Comparison of ENCODE assay signal across 8 cellular contexts in the genomic region with DNA sequence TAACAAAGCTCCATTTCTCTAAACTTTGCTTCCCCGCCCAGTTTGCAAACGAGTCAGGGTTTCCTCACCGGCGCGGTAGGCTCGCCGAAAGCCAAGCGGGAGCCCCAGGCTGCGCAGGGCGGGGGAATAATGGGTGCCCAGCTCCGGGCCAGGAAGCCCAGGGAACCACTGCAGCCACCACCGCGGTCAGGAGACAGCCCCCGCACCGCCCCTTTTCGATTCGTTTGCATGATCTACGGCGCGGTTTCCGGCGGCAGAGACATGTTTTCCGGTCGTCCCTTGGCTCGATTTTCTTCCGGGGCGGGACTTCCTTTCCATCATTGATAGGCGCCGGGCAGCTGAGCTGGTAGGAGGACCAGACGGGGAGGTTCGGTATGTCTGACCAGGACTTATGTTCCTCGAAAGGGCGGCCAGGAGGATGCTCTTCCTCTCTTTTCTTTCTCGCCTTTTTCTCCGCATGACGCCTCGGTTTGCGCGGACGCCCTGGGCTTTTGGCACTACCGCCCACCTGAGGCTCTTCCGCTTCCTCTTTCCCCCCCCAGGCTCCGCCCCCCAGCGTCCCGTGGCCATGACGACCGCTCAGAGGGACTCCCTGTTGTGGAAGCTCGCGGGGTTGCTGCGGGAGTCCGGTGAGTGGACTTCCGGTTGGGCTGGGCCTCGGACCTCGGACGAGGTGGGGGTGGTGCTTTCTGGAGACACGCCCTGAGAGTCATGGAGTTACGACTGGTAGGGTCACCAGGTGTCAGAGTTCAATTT.
DNase-seq lines count a peak whose midpoint lies in the region; ATAC-seq lines count a peak whose summit lies in the region.

TSS of gene STK11IP (plus strand) at position 306 of the 756 bp plus-strand sequence. CDS start at position 569, 263 bp downstream.

- DNase-seq in NCI-H748 (lab: John Stamatoyannopoulos, UW; ENCODE audit: unreplicated experiment) (peak; percentile 98), dedifferentiated amniotic fluid mesenchymal stem cell (ENCODE audit: extremely low spot score) (peak; percentile 96), left kidney (ENCODE audit: low read depth, low spot score) (peak; percentile 99)
- peak; percentile 85 for DNase-seq in activated CD4-positive, alpha-beta T cell treated with anti-CD3 and anti-CD28 coated beads, Interleukin-2, amount 50 U/mL, for 1 hour
- DNase-seq in stimulated activated CD4-positive, alpha-beta T cell treated with anti-CD3 and anti-CD28 coated beads, Interleukin-2, amount 100 ng/mL, for 24 hours = peak; percentile 92 to 94

- peak within 1 kb of the TSS; percentile 63 to 82 (median 72) for H3K4me3 ChIP-seq in BLaER1 treated with 17β-estradiol and CSF1 and Interleukin-3, amounts not matched to agents 10 nM and 100 nM

- peak within 1 kb of the TSS; percentile 84 to 96 (median 92) for H3K4me2 ChIP-seq in BLaER1 treated with 17β-estradiol and CSF1 and Interleukin-3, amounts not matched to agents 10 nM and 100 nM

- H3K4me1 ChIP-seq in BLaER1 treated with 17β-estradiol and CSF1 and Interleukin-3, amounts not matched to agents 10 nM and 100 nM = peaks cover 18 to 30% (median 22%) of the 10 kb centered on the region in 10 experiments

- H3K9me3 ChIP-seq in BLaER1 treated with 17β-estradiol and CSF1 and Interleukin-3, amounts not matched to agents 10 nM and 100 nM (replicated peaks in 1 of 11) = no peaks in the 10 kb centered on the region

- peaks cover 18 to 27% (median 22%) of the 10 kb centered on the region in 11 experiments for H3K36me3 ChIP-seq in BLaER1 treated with 17β-estradiol and CSF1 and Interleukin-3, amounts not matched to agents 10 nM and 100 nM

- H3K27me3 ChIP-seq in BLaER1 treated with 17β-estradiol and CSF1 and Interleukin-3, amounts not matched to agents 10 nM and 100 nM = no peaks in the 10 kb centered on the region

- peak within 1 kb of the TSS; percentile 75 to 88 (median 83) for H3K9ac ChIP-seq in BLaER1 treated with 17β-estradiol and CSF1 and Interleukin-3, amounts not matched to agents 10 nM and 100 nM

- ATAC-seq in GM19351 (IDR thresholded peaks at IDR 0.05; ENCODE audit: unreplicated experiment) = peak; percentile 88
- ATAC-seq in HG03521 (IDR thresholded peaks at IDR 0.05; ENCODE audit: unreplicated experiment) = peak; percentile 87

- peaks cover 0 to 30% (median 9%) of the 10 kb centered on the region in 11 experiments; a peak in 7 of 22 replicates for H4K20me1 ChIP-seq in BLaER1 treated with 17β-estradiol and CSF1 and Interleukin-3, amounts not matched to agents 10 nM and 100 nM

- peak within 1 kb of the TSS; percentile 77 to 91 (median 86) for H3K27ac ChIP-seq in BLaER1 treated with 17β-estradiol and CSF1 and Interleukin-3, amounts not matched to agents 10 nM and 100 nM

Comparison
In these comparisons a context has a peak if more than half of its experiments do, and no peak if none do; other contexts are left out.
1. Peak in every context shown above with its lines: DNase-seq, ATAC-seq, H3K4me3 ChIP-seq and H3K27ac ChIP-seq.